ENCODE assay signal across 10 cellular contexts in genomic region chr4:185213829-185214228, GRCh38. TPM values are rescaled to one million over a fixed set of nuclear protein-coding genes. Genes with fewer than 3 reads are reported as not detected.
A peak's percentile ranks its signal among the peaks of the same experiment; 100 is the strongest.
DNase-seq lines count a peak whose midpoint lies in the region; ATAC-seq and TF ChIP-seq lines count a peak whose summit lies in the region.
"Had no signal": no experiment of that assay in that cellular context is flagged by ENCODE, and none has a peak within 500 bp of the region (broad histone marks: within the 10 kb centered on the region; RNA-seq: fewer than 3 reads in every experiment).

No MANE protein-coding gene starts in this region.

- no peaks in the 10 kb centered on the region for H3K9me3 Mint-ChIP-seq in natural killer cell treated with Interleukin-12 subunit alpha and Interleukin-12 subunit beta and Interleukin-15 and Interleukin-18, amount 100 ng/mL, for 72 hours

- no peak for TF ChIP-seq CTCF in GM12875 (IDR thresholded peaks at IDR 0.05; ENCODE audit: borderline replicate concordance, insufficient read depth, low read depth, low read length)

- H3K4me3 ChIP-seq in GM12875 (ENCODE audit: low read depth, low read length): peak overlapping the region; percentile 88

- H3K4me3 Mint-ChIP-seq in natural killer cell treated with Interleukin-12 subunit alpha and Interleukin-12 subunit beta and Interleukin-15 and Interleukin-18, amount 100 ng/mL, for 72 hours: no peak overlapping the region

- no peak overlapping the region for H3K27ac Mint-ChIP-seq in natural killer cell treated with Interleukin-12 subunit alpha and Interleukin-12 subunit beta and Interleukin-15 and Interleukin-18, amount 100 ng/mL, for 72 hours

- H3K36me3 Mint-ChIP-seq in natural killer cell treated with Interleukin-12 subunit alpha and Interleukin-12 subunit beta and Interleukin-15 and Interleukin-18, amount 100 ng/mL, for 72 hours: no peaks in the 10 kb centered on the region

- peaks cover 34 to 37% of the 10 kb centered on the region in 2 donors for H3K4me1 Mint-ChIP-seq in natural killer cell treated with Interleukin-12 subunit alpha and Interleukin-12 subunit beta and Interleukin-15 and Interleukin-18, amount 100 ng/mL, for 72 hours (ENCODE audit: low read depth in 2 of 2)

- ATAC-seq in GM19467 (IDR thresholded peaks at IDR 0.05; ENCODE audit: unreplicated experiment) (peak; percentile 31), HG03060 (IDR thresholded peaks at IDR 0.05; ENCODE audit: low read depth, unreplicated experiment) (peak; percentile 47)
- ATAC-seq in natural killer cell treated with Interleukin-12 subunit alpha and Interleukin-12 subunit beta and Interleukin-15 and Interleukin-18, amount 100 ng/mL, for 72 hours: no peak

- DNase-seq in SIG-M5 treated with dmso at 0.1 percent for 504 hours (lab: John Stamatoyannopoulos, UW; ENCODE audit: unreplicated experiment) (peak; percentile 81), HCEC 1CT (no peak), NCI-H2081 (lab: John Stamatoyannopoulos, UW) (no peak)
- no peak for DNase-seq in activated CD4-positive, CD25-positive, alpha-beta regulatory T cell (lab: John Stamatoyannopoulos, UW)
- DNase-seq in natural killer cell treated with Interleukin-12 subunit alpha and Interleukin-12 subunit beta and Interleukin-15 and Interleukin-18, amount 100 ng/mL, for 72 hours (ENCODE audit: low spot score): no peak
- DNase-seq: C1 segment of cervical spinal cord, T-helper 9 cell had no signal

- peaks cover 0 to 3% of the 10 kb centered on the region in 2 donors for H3K27me3 Mint-ChIP-seq in natural killer cell treated with Interleukin-12 subunit alpha and Interleukin-12 subunit beta and Interleukin-15 and Interleukin-18, amount 100 ng/mL, for 72 hours

RNA-seq across cellular contexts. Expression of gene SNX25, which starts 4.4 kb away (rescaled TPM):
- 10 to 100 TPM; 20.6 to 30.6 TPM for total RNA-seq in natural killer cell treated with Interleukin-12 subunit alpha and Interleukin-12 subunit beta and Interleukin-15 and Interleukin-18, amount 100 ng/mL, for 72 hours

RNA-seq across cellular contexts. Expression of gene CFAP97, which starts 10.0 kb away (rescaled TPM):
- 10 to 100 TPM; 21.5 to 37.0 TPM for total RNA-seq in natural killer cell treated with Interleukin-12 subunit alpha and Interleukin-12 subunit beta and Interleukin-15 and Interleukin-18, amount 100 ng/mL, for 72 hours

Comparison
In these comparisons a context has a peak if more than half of its experiments do, and no peak if none do; other contexts are left out.
1. ATAC-seq: peak in GM19467 (single experiment) and HG03060 (single experiment); none in natural killer cell treated with Interleukin-12 subunit alpha and Interleukin-12 subunit beta and Interleukin-15 and Interleukin-18, amount 100 ng/mL, for 72 hours (0 of 2).